In genomic region chr3:123099331-123100191, GRCh38 we compare ENCODE assay signal across 26 cellular contexts. TPM values are rescaled to one million over a fixed set of nuclear protein-coding genes. Genes with fewer than 3 reads are reported as not detected.
DNase-seq lines count a peak whose midpoint lies in the region; ATAC-seq, FAIRE-seq and TF ChIP-seq lines count a peak whose summit lies in the region.
"Had no signal": no experiment of that assay in that cellular context is flagged by ENCODE, and none has a peak within 500 bp of the region (broad histone marks: within the 10 kb centered on the region; RNA-seq: fewer than 3 reads in every experiment).

No MANE protein-coding gene starts in this region.

- H2BK5ac ChIP-seq in H1 (ENCODE audit: low read depth, low read length) (peak overlapping the region; percentile 50), neuronal stem cell (ENCODE audit: low read length) (no peak overlapping the region)

- H3K56ac ChIP-seq in H1 (replicated peaks; ENCODE audit: insufficient read length, low read depth, low read length): no peak overlapping the region

- H3K4me1 ChIP-seq in HUES64 (ENCODE audit: insufficient read depth, low read length): peaks cover 9% of the 10 kb centered on the region; the same call in 1 of the 2 replicates
- H3K4me1 ChIP-seq in H1 (replicated peaks in 1 of 4; ENCODE audit: control insufficient read depth in 3 of 4, insufficient read depth in 4 of 4, low read length in 3 of 4): peaks cover 4 to 20% (median 12%) of the 10 kb centered on the region in 4 experiments
- H3K4me1 ChIP-seq in neuronal stem cell (ENCODE audit: control insufficient read depth in 2 of 2, insufficient read depth in 1 of 2, low read depth in 1 of 2, low read length in 2 of 2): peaks cover 0 to 18% of the 10 kb centered on the region in 2 donors
- H3K4me1 ChIP-seq in colonic mucosa: no peaks in the 10 kb centered on the region
- H3K4me1 ChIP-seq in effector memory CD4-positive, alpha-beta T cell (ENCODE audit: control insufficient read depth, insufficient read depth, low read length, poor library complexity, severe bottlenecking): no peaks in the 10 kb centered on the region
- H3K4me1 ChIP-seq in esophagus squamous epithelium: peaks cover 0 to 41% (median 11%) of the 10 kb centered on the region in 3 donors
- H3K4me1 ChIP-seq: breast epithelium had no signal

- peak overlapping the region; percentile 18 for H2BK120ac ChIP-seq in H1 (replicated peaks; ENCODE audit: low read depth, low read length)
- H2BK120ac ChIP-seq in neuronal stem cell (ENCODE audit: low read depth, low read length): no peak overlapping the region

- H3K9ac ChIP-seq in HUES64 (ENCODE audit: low read depth, low read length) (no peak overlapping the region), H1 (replicated peaks in 1 of 4; ENCODE audit: extremely low read depth in 1 of 4, low read depth in 3 of 4, low read length in 3 of 4) (no peak overlapping the region), neuronal stem cell (ENCODE audit: low read depth, low read length, poor library complexity) (no peak overlapping the region), colonic mucosa (ENCODE audit: low read depth in 2 of 2, low read length in 2 of 2) (no peak overlapping the region)

- H2BK20ac ChIP-seq in H1 (ENCODE audit: low read length): peak overlapping the region; percentile 16; the same call in 1 of the 2 replicates

- no peaks in the 10 kb centered on the region for H3K23me2 ChIP-seq in H1 (ENCODE audit: low read depth, low read length)

- H3K18ac ChIP-seq in H1 (ENCODE audit: extremely low read depth, low read length): peak overlapping the region; percentile 85
- peak overlapping the region; percentile 50 for H3K18ac ChIP-seq in neuronal stem cell (ENCODE audit: low read length)

- H2BK15ac ChIP-seq in H1 (ENCODE audit: low read length) (peak overlapping the region; percentile 0; the same call in 1 of the 2 replicates), neuronal stem cell (ENCODE audit: low read length) (peak overlapping the region; percentile 29)

- no peak for TF ChIP-seq RAD21 in H1 (IDR thresholded peaks at IDR 0.05 in 1 of 2, conservative IDR thresholded peaks at IDR 0.05 in 1 of 2; ENCODE audit: low read depth in 2 of 2, low read length in 2 of 2)

- DNase-seq in GM03348 (ENCODE audit: low spot score) (peak; percentile 43), H1 (ENCODE audit: low read depth in 1 of 2, low spot score in 2 of 2) (no peak), neuronal stem cell (ENCODE audit: low spot score) (no peak), colonic mucosa (no peak), esophagus squamous epithelium (lab: John Stamatoyannopoulos, UW) (no peak)
- DNase-seq in effector memory CD4-positive, alpha-beta T cell: no peak
- DNase-seq: activated CD4-positive, alpha-beta T cell treated with anti-CD3 and anti-CD28 coated beads, Interleukin-2, amount 50 U/mL, for 1 hour; activated gamma-delta T cell treated with Interleukin-2 at 50 U/mL for 16 hours; adrenal gland; CD8-positive, alpha-beta T cell; DMS79 treated with DMSO at 0.1 percent for 48 hours; NCI-H2107; NCI-H510A treated with DMSO at 0.1 percent for 48 hours; NK-92 treated with Interleukin-12 subunit alpha and Interleukin-12 subunit beta, amount 100 ng/mL, for 24 hours; psoas muscle; stimulated activated CD4-positive, alpha-beta T cell treated with anti-CD3 and anti-CD28 coated beads, Interleukin-2, amount 100 ng/mL, for 24 hours; T-helper 2 cell had no signal

- no peak overlapping the region for H3K14ac ChIP-seq in H1 (ENCODE audit: insufficient read length)
- peak overlapping the region; percentile 86 for H3K14ac ChIP-seq in neuronal stem cell (ENCODE audit: low read length)

- intact Hi-C loops in colonic mucosa (cut with DNase I) (no loop called here), esophagus squamous epithelium (cut with DNase I) (no loop called here)

- peak overlapping the region; percentile 11; the same call in 1 of the 2 replicates for H2AK5ac ChIP-seq in H1 (ENCODE audit: low read depth, low read length)
- H2AK5ac ChIP-seq in neuronal stem cell (ENCODE audit: low read depth, low read length): peak overlapping the region; percentile 25

- CTCF ChIA-PET in H1 (lab: Charles Lee; ENCODE audit: partially characterized antibody): interaction anchor here (0.6 to 2.4 kb wide), 12 partner anchors 10 to 157 kb away, joined by 3 to 10 read pairs (median 4); no protein-coding TSS in a partner anchor

- peak overlapping the region in 1 of 2 experiments; percentile 53; a peak in 3 of 4 replicates for H3K4me2 ChIP-seq in H1 (ENCODE audit: insufficient read depth in 1 of 2, low read depth in 2 of 2, low read length in 2 of 2)
- H3K4me2 ChIP-seq in neuronal stem cell (ENCODE audit: insufficient read depth, low read length, poor library complexity, severe bottlenecking): no peak overlapping the region

- peak; percentile 7 for FAIRE-seq in H1 (lab: Jason Lieb, UNC)
- FAIRE-seq: endothelial cell of umbilical vein, GM12892, HTR-8/SVneo had no signal

- H2AFZ ChIP-seq in H1 (ENCODE audit: low read length) (no peak overlapping the region), neuronal stem cell (ENCODE audit: low read length) (no peak overlapping the region)

- 78% methylated on average over 12 of the region's 12 CpGs for WGBS in HUES64
- WGBS in H1 (ENCODE audit: extremely low coverage in 1 of 2, insufficient coverage in 1 of 2, insufficient read length in 1 of 2, insufficient replicate concordance in 2 of 2, low coverage in 1 of 2, low lambda C conversion rate in 2 of 2, missing lambda C conversion rate in 1 of 2), 2 experiments: 87% methylated on average over 11 of the region's 12 CpGs; no CpG with 5 or more reads in 1 of the 2 experiments
- WGBS in neuronal stem cell (ENCODE audit: extremely low coverage in 2 of 2, insufficient read length in 2 of 2, insufficient replicate concordance in 1 of 2), 2 donors: no CpG with 5 or more reads among the region's 12 CpGs
- 89 to 91% methylated on average over 5 to 8 of the region's 12 CpGs for WGBS in esophagus squamous epithelium, 2 donors

- H3K79me1 ChIP-seq in H1 (ENCODE audit: low read depth, low read length) (peaks cover 7% of the 10 kb centered on the region), neuronal stem cell (ENCODE audit: low read depth, low read length) (no peaks in the 10 kb centered on the region)

- no peak for TF ChIP-seq CTCF in H1 (IDR thresholded peaks at IDR 0.05; ENCODE audit: control extremely low read depth in 1 of 3, insufficient read depth in 1 of 3, low read depth in 1 of 3, low read length in 3 of 3)
- TF ChIP-seq CTCF in colonic mucosa (IDR thresholded peaks at IDR 0.05): no peak
- TF ChIP-seq CTCF in esophagus squamous epithelium (IDR thresholded peaks at IDR 0.05): no peak

- H3K79me2 ChIP-seq in H1 (ENCODE audit: control insufficient read depth in 1 of 2, insufficient read depth in 2 of 2, low read length in 2 of 2): no peaks in the 10 kb centered on the region

- H3K27me3 ChIP-seq in HUES64 (ENCODE audit: insufficient read depth, low read length) (no peaks in the 10 kb centered on the region), H1 (replicated peaks in 1 of 4; ENCODE audit: control insufficient read depth in 3 of 4, extremely low read depth in 1 of 4, insufficient read depth in 3 of 4, low read length in 3 of 4) (no peaks in the 10 kb centered on the region), neuronal stem cell (ENCODE audit: control insufficient read depth in 3 of 3, insufficient read depth in 3 of 3, low read depth in 1 of 3, low read length in 3 of 3) (no peaks in the 10 kb centered on the region), colonic mucosa (no peaks in the 10 kb centered on the region), esophagus squamous epithelium (no peaks in the 10 kb centered on the region)
- no peaks in the 10 kb centered on the region for H3K27me3 ChIP-seq in effector memory CD4-positive, alpha-beta T cell (replicated peaks; ENCODE audit: control insufficient read depth, insufficient read depth, low read length, poor library complexity, severe bottlenecking)
- H3K27me3 ChIP-seq: adrenal gland, breast epithelium had no signal

- H3K27ac ChIP-seq in HUES64 (ENCODE audit: low read depth, low read length) (0 out of 2 replicates have a peak overlapping the region, but pooled peaks have one; percentile 9), H1 (ENCODE audit: low read depth, low read length) (peak overlapping the region; percentile 48; the same call in 1 of the 2 replicates), neuronal stem cell (replicated peaks; ENCODE audit: low read length) (no peak overlapping the region), colonic mucosa (no peak overlapping the region), esophagus squamous epithelium (no peak overlapping the region)
- H3K27ac ChIP-seq in effector memory CD4-positive, alpha-beta T cell (ENCODE audit: insufficient read depth, low read length, poor library complexity, severe bottlenecking): no peak overlapping the region
- H3K27ac ChIP-seq: breast epithelium, psoas muscle, skin epidermis had no signal

- no peak overlapping the region for H3K4me3 ChIP-seq in HUES64 (ENCODE audit: low read length)
- H3K4me3 ChIP-seq in H1 (ENCODE audit: extremely low read depth in 1 of 4, insufficient read depth in 2 of 4, low read depth in 3 of 4, low read length in 4 of 4): no peak overlapping the region
- no peak overlapping the region for H3K4me3 ChIP-seq in neuronal stem cell (ENCODE audit: low read length in 2 of 2)
- no peak overlapping the region for H3K4me3 ChIP-seq in colonic mucosa
- no peak overlapping the region for H3K4me3 ChIP-seq in effector memory CD4-positive, alpha-beta T cell (ENCODE audit: insufficient read depth, low read depth, low read length, poor library complexity, severe bottlenecking)
- H3K4me3 ChIP-seq in esophagus squamous epithelium: no peak overlapping the region
- H3K4me3 ChIP-seq: adrenal gland, breast epithelium, psoas muscle, skin epidermis had no signal

- POLR2A ChIA-PET in H1 (lab: Charles Lee; ENCODE audit: partially characterized antibody): no interaction called here

- H4K20me1 ChIP-seq in H1 (replicated peaks in 1 of 2; ENCODE audit: control insufficient read depth in 1 of 2, insufficient read depth in 2 of 2, low read length in 2 of 2): peaks cover 1 to 3% of the 10 kb centered on the region in 2 experiments

- peak overlapping the region; percentile 82 for H3K4ac ChIP-seq in H1 (replicated peaks; ENCODE audit: insufficient read length, low read depth, low read length)
- H3K4ac ChIP-seq in neuronal stem cell (ENCODE audit: low read length): no peak overlapping the region

- no peak for ATAC-seq in GM21367 (IDR thresholded peaks at IDR 0.05; ENCODE audit: unreplicated experiment)
- ATAC-seq: CD8-positive, alpha-beta T cell; left lobe of liver; psoas muscle; stimulated activated memory B cell treated with anti-CD40 and anti-IgM and Interleukin-4, amounts not matched to agents 10 μg/mL and 1 μg/mL and 100 μg/mL, for 72 hours had no signal

- peak overlapping the region; percentile 10 for H4K5ac ChIP-seq in H1 (ENCODE audit: insufficient read length, low read depth, low read length)

- H3K9me3 ChIP-seq in HUES64 (ENCODE audit: insufficient read depth, low read depth, low read length) (no peaks in the 10 kb centered on the region), H1 (ENCODE audit: insufficient read depth in 2 of 2, low read depth in 1 of 2, low read length in 1 of 2) (no peaks in the 10 kb centered on the region), neuronal stem cell (replicated peaks in 1 of 2; ENCODE audit: control insufficient read depth in 2 of 2, insufficient read depth in 1 of 2, low read depth in 1 of 2, low read length in 2 of 2) (no peaks in the 10 kb centered on the region), colonic mucosa (no peaks in the 10 kb centered on the region), esophagus squamous epithelium (no peaks in the 10 kb centered on the region)
- no peaks in the 10 kb centered on the region for H3K9me3 ChIP-seq in effector memory CD4-positive, alpha-beta T cell (ENCODE audit: control insufficient read depth, low read length)
- H3K9me3 ChIP-seq: adrenal gland, breast epithelium, psoas muscle had no signal

- peak overlapping the region; percentile 49 for H4K91ac ChIP-seq in H1 (replicated peaks; ENCODE audit: insufficient read length, low read length)
- no peak overlapping the region for H4K91ac ChIP-seq in neuronal stem cell (ENCODE audit: low read depth, low read length, poor library complexity)

- no peak overlapping the region for H3K23ac ChIP-seq in H1 (ENCODE audit: insufficient read length)
- H3K23ac ChIP-seq in neuronal stem cell (ENCODE audit: low read depth, low read length, poor library complexity): no peak overlapping the region

- TF ChIP-seq POLR2A in H1 (IDR thresholded peaks at IDR 0.05; ENCODE audit: control extremely low read depth in 1 of 2, low read depth in 2 of 2, low read length in 2 of 2) (no peak), esophagus squamous epithelium (IDR thresholded peaks at IDR 0.05) (no peak)

- peak overlapping the region; percentile 56 for H2BK12ac ChIP-seq in H1 (ENCODE audit: low read depth, low read length)
- peak overlapping the region; percentile 33 for H2BK12ac ChIP-seq in neuronal stem cell (ENCODE audit: low read length)

- no peak overlapping the region; the same call in 1 of the 2 replicates for H4K8ac ChIP-seq in H1 (ENCODE audit: extremely low read depth, insufficient read depth, low read length)
- H4K8ac ChIP-seq in neuronal stem cell (ENCODE audit: low read depth, low read length): no peak overlapping the region

- TF ChIP-seq EP300 in H1 (IDR thresholded peaks at IDR 0.05; ENCODE audit: borderline replicate concordance in 1 of 2, low read depth in 2 of 2, low read length in 2 of 2): no peak

- H3K36me3 ChIP-seq in HUES64 (ENCODE audit: insufficient read depth, low read length): peaks cover 35% of the 10 kb centered on the region
- peaks cover 2 to 24% (median 7%) of the 10 kb centered on the region in 4 experiments; a peak in 6 of 8 replicates for H3K36me3 ChIP-seq in H1 (ENCODE audit: control insufficient read depth in 2 of 4, insufficient read depth in 4 of 4, low read length in 3 of 4)
- peaks cover 0 to 95% of the 10 kb centered on the region in 2 donors for H3K36me3 ChIP-seq in neuronal stem cell (replicated peaks in 1 of 2; ENCODE audit: control insufficient read depth in 2 of 2, insufficient read depth in 2 of 2, low read length in 2 of 2)
- H3K36me3 ChIP-seq in colonic mucosa: no peaks in the 10 kb centered on the region
- peaks cover 4% of the 10 kb centered on the region for H3K36me3 ChIP-seq in effector memory CD4-positive, alpha-beta T cell (ENCODE audit: control insufficient read depth, insufficient read depth, low read length)
- H3K36me3 ChIP-seq in esophagus squamous epithelium: peaks cover 0 to 57% (median 0%) of the 10 kb centered on the region in 3 donors
- H3K36me3 ChIP-seq: breast epithelium had no signal

RNA-seq across cellular contexts. Expression of gene PDIA5, which starts 32.7 kb away (rescaled TPM):
- 21.7 TPM for polyA plus RNA-seq in HUES64 (2013, experiment 1 of 2)
- polyA plus RNA-seq in HUES64 (2013, experiment 2 of 2): 24.2 TPM
- total RNA-seq in H1 (2021; fragmentation: NEBNext Ultra II Directional; extraction: Animal tissue kit (Norgen Biotek cat#: 25700)): 32.8 and 36.5 TPM in 2 replicates
- polyA plus RNA-seq in H1 (2011; rRNA removed): 18.2 and 18.9 TPM in 2 replicates
- polyA plus RNA-seq in H1 (2011; cell fraction: cytosol; rRNA removed): 26.2 TPM
- polyA plus RNA-seq in H1 (2011; cell fraction: nucleus; rRNA removed): 24.8 TPM
- 25.3 to 30.2 TPM (median 27.7 TPM) in 4 replicates for polyA plus RNA-seq in H1 (2012, experiment 1 of 2)
- 16.3 TPM for polyA plus RNA-seq in H1 (2012, experiment 2 of 2)
- polyA plus RNA-seq in H1 (2013, experiment 1 of 2): 50.7 TPM
- polyA plus RNA-seq in H1 (2013, experiment 2 of 2): 52.2 TPM
- 11.0 and 13.8 TPM in 2 replicates for polyA minus RNA-seq in H1 (2011; rRNA and poly(A)+ RNA removed)
- polyA minus RNA-seq in H1 (2011; cell fraction: cytosol; rRNA and poly(A)+ RNA removed): 10.9 TPM
- polyA minus RNA-seq in H1 (2011; cell fraction: nucleus; rRNA and poly(A)+ RNA removed): 11.2 TPM
- polyA plus RNA-seq in neuronal stem cell (2013, experiment 1 of 2): 5.9 TPM
- 6.0 TPM for polyA plus RNA-seq in neuronal stem cell (2013, experiment 2 of 2)
- total RNA-seq in colonic mucosa (10 to 100 TPM; 36.5 to 40.1 TPM), esophagus squamous epithelium (10 to 100 TPM in 3 of 4 donors, 1 to 10 TPM in 1; 3.9 to 13.0 (median 12.0) TPM)

Comparison
In these comparisons a context has a peak if more than half of its experiments do, and no peak if none do; other contexts are left out.
1. H3K27ac ChIP-seq: peak in HUES64 (single experiment) and H1 (single experiment); none in neuronal stem cell (single experiment), colonic mucosa (single experiment), effector memory CD4-positive, alpha-beta T cell (single experiment) and esophagus squamous epithelium (0 of 4).